ENCODE assay signal across 39 cellular contexts in the genomic region with DNA sequence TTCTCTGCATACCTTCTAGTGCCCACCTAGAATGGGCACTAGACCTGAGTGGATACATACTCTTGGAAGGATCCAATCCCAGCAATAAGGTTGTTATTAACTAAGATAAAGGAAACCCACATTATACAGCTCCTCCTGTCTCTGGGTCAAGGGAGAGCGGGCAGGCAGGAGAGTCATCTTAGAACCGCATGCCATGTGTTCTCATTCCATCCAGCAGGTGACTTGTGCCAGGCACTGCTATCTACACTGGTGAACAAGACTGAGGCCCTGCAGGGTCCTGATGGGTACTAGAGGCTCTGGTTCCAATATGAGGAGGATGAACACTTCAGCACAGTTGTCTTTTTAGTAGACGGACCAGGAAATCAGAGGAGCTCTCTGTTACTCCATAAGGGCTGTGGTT. TPM values are rescaled to one million over a fixed set of nuclear protein-coding genes. Genes with fewer than 3 reads are reported as not detected.
"Had no signal": no experiment of that assay in that cellular context is flagged by ENCODE, and none has a peak within 500 bp of the region (broad histone marks: within the 10 kb centered on the region; RNA-seq: fewer than 3 reads in every experiment).

No MANE protein-coding gene starts in this region.

- DNase-seq: activated CD4-positive, alpha-beta memory T cell treated with anti-CD3 and anti-CD28 coated beads for 36 hours; activated CD4-positive, alpha-beta T cell treated with anti-CD3 and anti-CD28 coated beads, Interleukin-2, amount 10 ng/mL, durations not matched to agents 24 days and 14 days; activated CD4-positive, CD25-positive, alpha-beta regulatory T cell treated with anti-CD3 and anti-CD28 coated beads, Interleukin-2, amount 50 U/mL, for 72 hours; activated CD8-positive, alpha-beta memory T cell treated with anti-CD3 and anti-CD28 coated beads, Interleukin-2, amount 50 U/mL, for 48 hours; activated gamma-delta T cell treated with Interleukin-2 at 50 U/mL for 16 hours; activated naive CD4-positive, alpha-beta T cell treated with anti-CD3 and anti-CD28 coated beads, Interleukin-2, amount 50 U/mL, for 16 hours; activated T-cell treated with anti-CD3 and anti-CD28 coated beads, Interleukin-2, amount 50 U/mL, for 24 hours; amygdala; effector CD4-positive, alpha-beta T cell; islet precursor cell; left cardiac atrium; left ventricle myocardium superior; ovary; sigmoid colon; small intestine; stimulated activated CD4-positive, alpha-beta T cell treated with anti-CD3 and anti-CD28 coated beads, Interleukin-1b, Interleukin-23, amount 100 ng/mL, for 48 hours; stimulated activated CD4-positive, alpha-beta T cell treated with anti-CD3 and anti-CD28 coated beads, Interleukin-4, amount 100 ng/mL, for 4 hours; stimulated activated naive B cell treated with anti-CD40 and anti-IgM and Interleukin-4, amounts not matched to agents 10 μg/mL and 1 μg/mL and 100 μg/mL, for 72 hours; stomach; T-helper 9 cell; tibial artery had no signal

- H3K36me3 ChIP-seq: breast epithelium, gastroesophageal sphincter, neutrophil, ovary, sigmoid colon, stomach, tibial artery had no signal

- H3K9me3 Mint-ChIP-seq: activated CD4-positive, alpha-beta memory T cell treated with anti-CD3 and anti-CD28 coated beads for 36 hours; activated T-cell treated with anti-CD3 and anti-CD28 coated beads, Interleukin-2, amount 50 U/mL, for 24 hours; central memory CD8-positive, alpha-beta T cell; dendritic cell treated with granulocyte-macrophage colony-stimulating factor and Interleukin-4, amounts not matched to agents 40 ng/mL and 50 ng/mL, for 4 days; nephron; stimulated activated naive B cell treated with anti-CD40 and anti-IgM and Interleukin-4, amounts not matched to agents 10 μg/mL and 1 μg/mL and 100 μg/mL, for 72 hours; T-helper 1 cell treated with Interleukin-12 subunit alpha and Interleukin-12 subunit beta and Interleukin-4 antibody, amounts not matched to agents 30 μg/mL and 1 μg/mL, for 36 hours had no signal

- H3K79me2 ChIP-seq: hepatocyte had no signal

- H3K27me3 ChIP-seq: ovary, sigmoid colon had no signal

- H3K9me3 ChIP-seq: breast epithelium, neutrophil, ovary, sigmoid colon, tibial artery had no signal

- H3K4me1 ChIP-seq: breast epithelium, gastroesophageal sphincter, sigmoid colon, tibial artery had no signal

- H3K4me3 ChIP-seq: breast epithelium, gastroesophageal sphincter, hepatocyte, ovary, sigmoid colon, stomach, tibial artery had no signal

- H3K27ac Mint-ChIP-seq: activated CD4-positive, alpha-beta memory T cell treated with anti-CD3 and anti-CD28 coated beads for 36 hours; activated CD4-positive, alpha-beta T cell treated with anti-CD3 and anti-CD28 coated beads, Interleukin-2, amount 10 ng/mL, durations not matched to agents 24 days and 14 days; activated T-cell treated with anti-CD3 and anti-CD28 coated beads, Interleukin-2, amount 50 U/mL, for 24 hours; dendritic cell treated with granulocyte-macrophage colony-stimulating factor and Interleukin-4, amounts not matched to agents 40 ng/mL and 50 ng/mL, for 4 days; nephron; progenitor cell of endocrine pancreas; stimulated activated naive B cell treated with anti-CD40 and anti-IgM and Interleukin-4, amounts not matched to agents 10 μg/mL and 1 μg/mL and 100 μg/mL, for 72 hours; T-helper 1 cell treated with Interleukin-12 subunit alpha and Interleukin-12 subunit beta and Interleukin-4 antibody, amounts not matched to agents 30 μg/mL and 1 μg/mL, for 36 hours had no signal

- FAIRE-seq: endometrium, small intestine, TTC549 had no signal

- H3K4me2 ChIP-seq: hepatocyte had no signal

- H3K27ac ChIP-seq: breast epithelium, epithelial cell of prostate, gastroesophageal sphincter, hepatocyte, neutrophil, ovary, sigmoid colon, stomach, tibial artery, VCaP had no signal

- H3K4me3 Mint-ChIP-seq: activated CD4-positive, alpha-beta memory T cell treated with anti-CD3 and anti-CD28 coated beads for 36 hours; activated CD4-positive, alpha-beta T cell treated with anti-CD3 and anti-CD28 coated beads, Interleukin-2, amount 10 ng/mL, durations not matched to agents 24 days and 14 days; activated T-cell treated with anti-CD3 and anti-CD28 coated beads, Interleukin-2, amount 50 U/mL, for 24 hours; central memory CD8-positive, alpha-beta T cell; dendritic cell treated with granulocyte-macrophage colony-stimulating factor and Interleukin-4, amounts not matched to agents 40 ng/mL and 50 ng/mL, for 4 days; nephron; stimulated activated naive B cell treated with anti-CD40 and anti-IgM and Interleukin-4, amounts not matched to agents 10 μg/mL and 1 μg/mL and 100 μg/mL, for 72 hours; T-helper 1 cell treated with Interleukin-12 subunit alpha and Interleukin-12 subunit beta and Interleukin-4 antibody, amounts not matched to agents 30 μg/mL and 1 μg/mL, for 36 hours had no signal

- H3K36me3 Mint-ChIP-seq: activated CD4-positive, alpha-beta memory T cell treated with anti-CD3 and anti-CD28 coated beads for 36 hours; stimulated activated naive B cell treated with anti-CD40 and anti-IgM and Interleukin-4, amounts not matched to agents 10 μg/mL and 1 μg/mL and 100 μg/mL, for 72 hours had no signal

- H2AFZ ChIP-seq: hepatocyte had no signal

RNA-seq across cellular contexts. Expression of a gene that starts 5.9 kb away (rescaled TPM):
- total RNA-seq: activated CD4-positive, alpha-beta memory T cell treated with anti-CD3 and anti-CD28 coated beads for 36 hours; activated CD4-positive, alpha-beta T cell treated with anti-CD3 and anti-CD28 coated beads, Interleukin-2, amount 10 ng/mL, durations not matched to agents 24 days and 14 days; activated CD8-positive, alpha-beta memory T cell treated with anti-CD3 and anti-CD28 coated beads for 36 hours; gastroesophageal sphincter; left cardiac atrium; left ventricle myocardium superior; lung microvascular endothelial cell; mucosa of gallbladder; ovary; progenitor cell of endocrine pancreas; renal cortical epithelial cell; sigmoid colon; stomach; ureter had no signal
- polyA plus RNA-seq: hepatocyte, ovary, small intestine, stomach had no signal

RNA-seq across cellular contexts. Expression of a gene that starts 18.9 kb away (rescaled TPM):
- total RNA-seq: activated CD4-positive, alpha-beta memory T cell treated with anti-CD3 and anti-CD28 coated beads for 36 hours; activated CD4-positive, alpha-beta T cell treated with anti-CD3 and anti-CD28 coated beads, Interleukin-2, amount 10 ng/mL, durations not matched to agents 24 days and 14 days; activated CD8-positive, alpha-beta memory T cell treated with anti-CD3 and anti-CD28 coated beads for 36 hours; breast epithelium; gastroesophageal sphincter; hepatocyte; left cardiac atrium; left ventricle myocardium superior; lung microvascular endothelial cell; mucosa of gallbladder; ovary; progenitor cell of endocrine pancreas; renal cortical epithelial cell; sigmoid colon; stomach; ureter had no signal
- polyA plus RNA-seq: hepatocyte, ovary, sigmoid colon, small intestine, stomach had no signal

RNA-seq across cellular contexts. Expression of a gene that starts 27.3 kb away (rescaled TPM):
- total RNA-seq: activated CD8-positive, alpha-beta memory T cell treated with anti-CD3 and anti-CD28 coated beads for 36 hours; lung microvascular endothelial cell; progenitor cell of endocrine pancreas had no signal

RNA-seq across cellular contexts. Expression of a gene that starts 41.9 kb away (rescaled TPM):
- total RNA-seq: activated CD4-positive, alpha-beta memory T cell treated with anti-CD3 and anti-CD28 coated beads for 36 hours; activated CD4-positive, alpha-beta T cell treated with anti-CD3 and anti-CD28 coated beads, Interleukin-2, amount 10 ng/mL, durations not matched to agents 24 days and 14 days; activated CD8-positive, alpha-beta memory T cell treated with anti-CD3 and anti-CD28 coated beads for 36 hours; hepatocyte; lung microvascular endothelial cell; progenitor cell of endocrine pancreas; renal cortical epithelial cell; stomach had no signal
- polyA plus RNA-seq: hepatocyte had no signal

RNA-seq across cellular contexts. Expression of a gene that starts 50.4 kb away (rescaled TPM):
- total RNA-seq: activated CD4-positive, alpha-beta memory T cell treated with anti-CD3 and anti-CD28 coated beads for 36 hours; activated CD4-positive, alpha-beta T cell treated with anti-CD3 and anti-CD28 coated beads, Interleukin-2, amount 10 ng/mL, durations not matched to agents 24 days and 14 days; activated CD8-positive, alpha-beta memory T cell treated with anti-CD3 and anti-CD28 coated beads for 36 hours; lung microvascular endothelial cell; progenitor cell of endocrine pancreas; renal cortical epithelial cell had no signal
